8 cellular contexts compared by ENCODE assay signal in the genomic region with DNA sequence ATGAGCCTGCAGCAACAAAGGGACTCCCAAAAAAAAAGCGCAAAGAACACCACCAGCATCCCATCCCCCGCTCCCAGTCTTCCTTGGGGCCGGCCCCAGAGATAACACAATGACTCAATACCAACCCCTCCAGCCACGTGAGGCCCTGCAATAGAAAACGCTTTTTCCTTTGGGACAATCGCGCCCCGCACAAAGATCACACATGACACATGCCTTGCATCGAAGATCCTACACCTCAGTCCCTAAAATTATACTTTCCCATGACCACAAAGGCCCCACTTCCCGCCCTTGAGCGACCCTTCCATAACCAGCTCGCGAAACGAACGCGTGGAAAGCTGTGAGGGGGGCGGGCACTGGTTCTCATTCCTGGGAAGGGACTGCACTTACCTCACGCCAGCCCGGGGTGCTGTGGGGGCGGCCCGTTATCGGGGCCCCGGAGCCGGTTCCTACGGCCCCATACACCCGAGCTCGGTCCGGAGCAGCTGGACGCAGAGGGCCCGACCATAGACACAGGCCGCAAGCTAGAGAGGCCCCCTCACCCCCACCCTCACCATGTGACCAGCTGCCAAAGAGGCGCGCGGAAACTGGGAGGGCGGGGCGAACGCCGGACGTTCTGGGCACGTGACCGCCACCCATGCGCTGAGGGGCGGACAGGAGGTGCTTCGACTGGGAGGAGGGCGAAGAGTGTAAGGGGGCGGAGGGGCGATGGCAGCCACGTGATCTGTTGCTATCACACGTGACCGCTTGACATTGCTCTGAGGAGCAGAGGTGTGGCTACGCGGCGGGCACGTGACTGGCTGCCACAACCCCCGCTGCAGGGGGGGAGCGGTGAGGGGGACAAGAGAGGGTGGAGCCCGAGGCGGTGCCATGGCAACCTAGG. TPM values are rescaled to one million over a fixed set of nuclear protein-coding genes. Genes with fewer than 3 reads are reported as not detected.
DNase-seq lines count a peak whose midpoint lies in the region; ATAC-seq and TF ChIP-seq lines count a peak whose summit lies in the region.

A gene (minus strand): TSS at position 523 of the 880 bp plus-strand sequence. CDS start 593 bp downstream, outside the sequence.

- peak; percentile 88 for TF ChIP-seq POLR2A in erythroblast (IDR thresholded peaks at IDR 0.05; ENCODE audit: low read length)

- H3K4me1 Mint-ChIP-seq in activated T-cell treated with anti-CD3 and anti-CD28 coated beads, Interleukin-2, amount 50 U/mL, for 24 hours (ENCODE audit: low read depth): peaks cover 58% of the 10 kb centered on the region

- no peaks in the 10 kb centered on the region for H3K9me3 ChIP-seq in mucosa of rectum (ENCODE audit: control insufficient read depth in 2 of 2, low read length in 2 of 2)

- H3K27me3 ChIP-seq in mucosa of rectum (ENCODE audit: control insufficient read depth in 2 of 2, insufficient read depth in 2 of 2, low read length in 2 of 2): no peaks in the 10 kb centered on the region

- H3K27ac ChIP-seq in mucosa of rectum (ENCODE audit: low read depth in 2 of 2, low read length in 2 of 2): peak within 1 kb of the TSS; percentile 85 to 86

- H3K27ac Mint-ChIP-seq in activated T-cell treated with anti-CD3 and anti-CD28 coated beads, Interleukin-2, amount 50 U/mL, for 24 hours: peak within 1 kb of the TSS; percentile 97

- ATAC-seq in GM21717 (IDR thresholded peaks at IDR 0.05; ENCODE audit: unreplicated experiment): peak; percentile 65

- peak; percentile 96 for DNase-seq in DMS153 treated with DMSO at 0.1 percent for 48 hours (lab: John Stamatoyannopoulos, UW; ENCODE audit: unreplicated experiment)
- peak; percentile 100 for DNase-seq in KBM-7
- DNase-seq in activated T-cell treated with anti-CD3 and anti-CD28 coated beads, Interleukin-2, amount 50 U/mL, for 24 hours: peak; percentile 98
- peak; percentile 100 for DNase-seq in erythroblast (lab: John Stamatoyannopoulos, UW)
- DNase-seq in stimulated activated CD8-positive, alpha-beta memory T cell treated with anti-CD3 and anti-CD28 coated beads, Interleukin-4, amount 100 ng/mL, for 48 hours: peak; percentile 98

- peaks cover 40% of the 10 kb centered on the region in 2 donors for H3K4me1 ChIP-seq in mucosa of rectum (ENCODE audit: control insufficient read depth in 2 of 2, insufficient read depth in 2 of 2, low read length in 2 of 2)

- no peaks in the 10 kb centered on the region for H3K27me3 Mint-ChIP-seq in activated T-cell treated with anti-CD3 and anti-CD28 coated beads, Interleukin-2, amount 50 U/mL, for 24 hours

- peaks cover 22 to 26% of the 10 kb centered on the region in 2 donors for H3K36me3 ChIP-seq in mucosa of rectum (ENCODE audit: control insufficient read depth in 2 of 2, insufficient read depth in 2 of 2, low read length in 2 of 2)

- in situ Hi-C loops in KBM-7 (cut with MboI; ENCODE audit: low pct_unique_long_range_greater_than_20kb, low sequenced_read_pairs): no loop called here

- peak within 1 kb of the TSS; percentile 88 to 89 for H3K9ac ChIP-seq in mucosa of rectum (ENCODE audit: low read depth in 1 of 2, low read length in 2 of 2)

- H3K4me3 ChIP-seq in mucosa of rectum (ENCODE audit: low read length in 2 of 2): peak within 1 kb of the TSS; percentile 83 to 89

- H3K4me3 Mint-ChIP-seq in activated T-cell treated with anti-CD3 and anti-CD28 coated beads, Interleukin-2, amount 50 U/mL, for 24 hours: peak within 1 kb of the TSS; percentile 95

- H3K9me3 Mint-ChIP-seq in activated T-cell treated with anti-CD3 and anti-CD28 coated beads, Interleukin-2, amount 50 U/mL, for 24 hours: no peaks in the 10 kb centered on the region

- H3K36me3 Mint-ChIP-seq in activated T-cell treated with anti-CD3 and anti-CD28 coated beads, Interleukin-2, amount 50 U/mL, for 24 hours (ENCODE audit: low read depth): peaks cover 53% of the 10 kb centered on the region

TF ChIP-seq in PFSK-1, 5 proteins besides CTCF, POLR2A, EP300 and RAD21:
- TF ChIP-seq, protein P1, sequence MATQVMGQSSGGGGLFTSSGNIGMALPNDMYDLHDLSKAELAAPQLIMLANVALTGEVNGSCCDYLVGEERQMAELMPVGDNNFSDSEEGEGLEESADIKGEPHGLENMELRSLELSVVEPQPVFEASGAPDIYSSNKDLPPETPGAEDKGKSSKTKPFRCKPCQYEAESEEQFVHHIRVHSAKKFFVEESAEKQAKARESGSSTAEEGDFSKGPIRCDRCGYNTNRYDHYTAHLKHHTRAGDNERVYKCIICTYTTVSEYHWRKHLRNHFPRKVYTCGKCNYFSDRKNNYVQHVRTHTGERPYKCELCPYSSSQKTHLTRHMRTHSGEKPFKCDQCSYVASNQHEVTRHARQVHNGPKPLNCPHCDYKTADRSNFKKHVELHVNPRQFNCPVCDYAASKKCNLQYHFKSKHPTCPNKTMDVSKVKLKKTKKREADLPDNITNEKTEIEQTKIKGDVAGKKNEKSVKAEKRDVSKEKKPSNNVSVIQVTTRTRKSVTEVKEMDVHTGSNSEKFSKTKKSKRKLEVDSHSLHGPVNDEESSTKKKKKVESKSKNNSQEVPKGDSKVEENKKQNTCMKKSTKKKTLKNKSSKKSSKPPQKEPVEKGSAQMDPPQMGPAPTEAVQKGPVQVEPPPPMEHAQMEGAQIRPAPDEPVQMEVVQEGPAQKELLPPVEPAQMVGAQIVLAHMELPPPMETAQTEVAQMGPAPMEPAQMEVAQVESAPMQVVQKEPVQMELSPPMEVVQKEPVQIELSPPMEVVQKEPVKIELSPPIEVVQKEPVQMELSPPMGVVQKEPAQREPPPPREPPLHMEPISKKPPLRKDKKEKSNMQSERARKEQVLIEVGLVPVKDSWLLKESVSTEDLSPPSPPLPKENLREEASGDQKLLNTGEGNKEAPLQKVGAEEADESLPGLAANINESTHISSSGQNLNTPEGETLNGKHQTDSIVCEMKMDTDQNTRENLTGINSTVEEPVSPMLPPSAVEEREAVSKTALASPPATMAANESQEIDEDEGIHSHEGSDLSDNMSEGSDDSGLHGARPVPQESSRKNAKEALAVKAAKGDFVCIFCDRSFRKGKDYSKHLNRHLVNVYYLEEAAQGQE (IDR thresholded peaks at IDR 0.05; ENCODE audit: insufficient read depth in 1 of 2, low read depth in 2 of 2, low read length in 2 of 2): 0 out of 4 replicates have a peak, but pooled peaks of 1 of the 2 experiments have one; percentile 40
- TF ChIP-seq POLR2AphosphoS5 (IDR thresholded peaks at IDR 0.05; ENCODE audit: low read depth, low read length) (peak; percentile 88), TAF1 (IDR thresholded peaks at IDR 0.05; ENCODE audit: borderline replicate concordance, insufficient read depth, low read length) (peak; percentile 84; the same call in 1 of the 2 replicates), FOXP2 (optimal IDR thresholded peaks at IDR 0.05; ENCODE audit: borderline replicate concordance, extremely low read depth, extremely low read length, insufficient read depth) (no peak), SIN3A (IDR thresholded peaks at IDR 0.05; ENCODE audit: borderline replicate concordance, insufficient read depth, low read length) (peak; percentile 82; the same call in 1 of the 2 replicates)
TF ChIP-seq in PFSK-1: peak in this region for 4.

RNA-seq across cellular contexts. Expression of the gene that starts here (rescaled TPM):
- polyA plus RNA-seq in PFSK-1 (2012; ENCODE audit: insufficient read length, low read depth): 387 TPM

Comparison
In these comparisons a context has a peak if more than half of its experiments do, and no peak if none do; other contexts are left out.
1. Peak in every context shown above with its lines: DNase-seq, ATAC-seq, H3K4me3 ChIP-seq and H3K27ac ChIP-seq.